23 cellular contexts compared by ENCODE assay signal in genomic region chr4:165905405-165906027, GRCh38. TPM values are rescaled to one million over a fixed set of nuclear protein-coding genes. Genes with fewer than 3 reads are reported as not detected.
DNase-seq lines count a peak whose midpoint lies in the region; ATAC-seq, FAIRE-seq and TF ChIP-seq lines count a peak whose summit lies in the region.
"Had no signal": no experiment of that assay in that cellular context is flagged by ENCODE, and none has a peak within 500 bp of the region (broad histone marks: within the 10 kb centered on the region; RNA-seq: fewer than 3 reads in every experiment).

No MANE protein-coding gene starts in this region.

- peaks cover 2% of the 10 kb centered on the region for H3K9me3 Mint-ChIP-seq in CD8-positive, alpha-beta T cell

- H3K4me3 ChIP-seq in A549 (no peak overlapping the region), fibroblast of villous mesenchyme (ENCODE audit: low read depth, low read length) (no peak overlapping the region), foreskin fibroblast (ENCODE audit: low read depth in 1 of 2, low read length in 2 of 2) (no peak overlapping the region)
- no peak overlapping the region for H3K4me3 ChIP-seq in CD8-positive, alpha-beta T cell (ENCODE audit: low read depth, low read length)
- H3K4me3 ChIP-seq: left lung, ovary, vagina had no signal

- no peaks in the 10 kb centered on the region for H3K36me3 ChIP-seq in CD8-positive, alpha-beta T cell (ENCODE audit: insufficient read depth, low read length)
- H3K36me3 ChIP-seq: left lung, ovary, vagina had no signal

- H3K4me2 ChIP-seq in A549 = peak overlapping the region; percentile 30; the same call in 1 of the 3 replicates

- H3K36me3 Mint-ChIP-seq in CD8-positive, alpha-beta T cell = no peaks in the 10 kb centered on the region
- H3K36me3 Mint-ChIP-seq: brain; CD4-positive, alpha-beta memory T cell had no signal

- no peaks in the 10 kb centered on the region for H3K27me3 ChIP-seq in CD8-positive, alpha-beta T cell (ENCODE audit: insufficient read depth, low read length)
- H3K27me3 ChIP-seq: left lung, ovary, vagina had no signal

- TF ChIP-seq RAD21 in A549 (conservative IDR thresholded peaks at IDR 0.05 in 1 of 2, IDR thresholded peaks at IDR 0.05 in 1 of 2) = no peak

- H3K27me3 Mint-ChIP-seq in CD8-positive, alpha-beta T cell (ENCODE audit: low read depth) = no peaks in the 10 kb centered on the region
- H3K27me3 Mint-ChIP-seq: brain; CD4-positive, alpha-beta memory T cell had no signal

- no peak; a peak in 1 of 6 replicates for ATAC-seq in A549
- no peak for ATAC-seq in HG03439 (IDR thresholded peaks at IDR 0.05; ENCODE audit: unreplicated experiment)
- ATAC-seq in CD8-positive, alpha-beta T cell = no peak
- ATAC-seq: HepG2, left lung had no signal

- FAIRE-seq in A549 (lab: Jason Lieb, UNC) = no peak
- FAIRE-seq: HepG2, TTC549 had no signal

- TF ChIP-seq CTCF in A549 (IDR thresholded peaks at IDR 0.05) (no peak), fibroblast of villous mesenchyme (IDR thresholded peaks at IDR 0.05; ENCODE audit: insufficient read depth, low read depth, low read length) (no peak), foreskin fibroblast (IDR thresholded peaks at IDR 0.05; ENCODE audit: low read depth, low read length) (no peak)
- TF ChIP-seq CTCF in CD8-positive, alpha-beta T cell (IDR thresholded peaks at IDR 0.05) = no peak

- TF ChIP-seq POLR2A in A549 (IDR thresholded peaks at IDR 0.05; ENCODE audit: low read length) = no peak

- intact Hi-C loops in CD8-positive, alpha-beta T cell (cut with DNase I, micrococcal nuclease) = no loop called here

- H3K4me1 ChIP-seq in A549 = no peaks in the 10 kb centered on the region
- no peaks in the 10 kb centered on the region for H3K4me1 ChIP-seq in CD8-positive, alpha-beta T cell (ENCODE audit: insufficient read depth, low read length)
- H3K4me1 ChIP-seq: left lung, vagina had no signal

- CTCF ChIA-PET in A549 (lab: Yijun Ruan, JAX) = no interaction called here
- CTCF ChIA-PET in CD8-positive, alpha-beta T cell (lab: Charles Lee) = no interaction called here

- no peaks in the 10 kb centered on the region for H3K4me1 Mint-ChIP-seq in CD8-positive, alpha-beta T cell (ENCODE audit: low read depth)
- H3K4me1 Mint-ChIP-seq: brain; CD4-positive, alpha-beta memory T cell had no signal

- H3K27ac ChIP-seq in A549 = no peak overlapping the region
- H3K27ac ChIP-seq in CD8-positive, alpha-beta T cell (ENCODE audit: low read depth, low read length) = no peak overlapping the region
- H3K27ac ChIP-seq: left lung, ovary, vagina had no signal

- H3K27ac Mint-ChIP-seq in CD8-positive, alpha-beta T cell = no peak overlapping the region
- H3K27ac Mint-ChIP-seq: brain; CD4-positive, alpha-beta memory T cell had no signal

- no peaks in the 10 kb centered on the region for H3K9me3 ChIP-seq in A549
- H3K9me3 ChIP-seq in CD8-positive, alpha-beta T cell (ENCODE audit: low read length) = no peaks in the 10 kb centered on the region
- H3K9me3 ChIP-seq: left lung, ovary, vagina had no signal

- 14% methylated on average over 6 of the region's 6 CpGs for WGBS in A549 (ENCODE audit: missing lambda C conversion rate)

- DNase-seq in A549 (ENCODE audit: low read depth in 1 of 2, low spot score in 1 of 2) (peak; percentile 6 to 10), HPDE6-E6E7 (ENCODE audit: extremely low spot score) (peak; percentile 49), amniotic epithelial cell (ENCODE audit: low read depth) (peak; percentile 10), fibroblast of villous mesenchyme (ENCODE audit: low read depth) (peak; percentile 5), foreskin fibroblast (no peak)
- no peak for DNase-seq in CD8-positive, alpha-beta T cell
- no peak for DNase-seq in effector CD4-positive, alpha-beta T cell
- DNase-seq: activated CD4-positive, alpha-beta T cell treated with anti-CD3 and anti-CD28 coated beads, Interleukin-2, amount 50 U/mL, for 1 hour; activated naive CD4-positive, alpha-beta T cell treated with anti-CD3 and anti-CD28 coated beads, Interleukin-2, amount 50 U/mL, for 16 hours; CD4-positive, alpha-beta memory T cell; DND-41; left lung; NCI-H2081 treated with DMSO at 0.1 percent for 48 hours; NCI-H526; OCI-M1; ovary had no signal

- POLR2A ChIA-PET in A549 (lab: Yijun Ruan, JAX) = no interaction called here
- POLR2A ChIA-PET in CD8-positive, alpha-beta T cell (lab: Charles Lee) = interaction anchor here (0.7 kb wide), 1 partner anchor 15 kb away, joined by 3 read pairs; no protein-coding TSS in a partner anchor

- no peak overlapping the region for H3K4me3 Mint-ChIP-seq in CD8-positive, alpha-beta T cell
- H3K4me3 Mint-ChIP-seq: brain; CD4-positive, alpha-beta memory T cell had no signal

- TF ChIP-seq EP300 in A549 (IDR thresholded peaks at IDR 0.05) = no peak

TF ChIP-seq in A549, 52 proteins besides CTCF, POLR2A, EP300 and RAD21:
- TF ChIP-seq GATA3 (IDR thresholded peaks at IDR 0.05; ENCODE audit: borderline replicate concordance) (no peak), EHMT2 (IDR thresholded peaks at IDR 0.05; ENCODE audit: low read depth) (no peak), JUN (IDR thresholded peaks at IDR 0.05) (no peak), BCL3 (IDR thresholded peaks at IDR 0.05) (no peak), CHD4 (IDR thresholded peaks at IDR 0.05; ENCODE audit: borderline replicate concordance) (no peak), MYC (IDR thresholded peaks at IDR 0.05; ENCODE audit: borderline replicate concordance, low read length) (no peak), HOXB5 (CRISPR knock-in tag; IDR thresholded peaks at IDR 0.05) (no peak), NR3C1 (IDR thresholded peaks at IDR 0.05) (no peak), CBX2 (IDR thresholded peaks at IDR 0.05; ENCODE audit: borderline replicate concordance, low read depth) (no peak)
- TF ChIP-seq, protein P1, sequence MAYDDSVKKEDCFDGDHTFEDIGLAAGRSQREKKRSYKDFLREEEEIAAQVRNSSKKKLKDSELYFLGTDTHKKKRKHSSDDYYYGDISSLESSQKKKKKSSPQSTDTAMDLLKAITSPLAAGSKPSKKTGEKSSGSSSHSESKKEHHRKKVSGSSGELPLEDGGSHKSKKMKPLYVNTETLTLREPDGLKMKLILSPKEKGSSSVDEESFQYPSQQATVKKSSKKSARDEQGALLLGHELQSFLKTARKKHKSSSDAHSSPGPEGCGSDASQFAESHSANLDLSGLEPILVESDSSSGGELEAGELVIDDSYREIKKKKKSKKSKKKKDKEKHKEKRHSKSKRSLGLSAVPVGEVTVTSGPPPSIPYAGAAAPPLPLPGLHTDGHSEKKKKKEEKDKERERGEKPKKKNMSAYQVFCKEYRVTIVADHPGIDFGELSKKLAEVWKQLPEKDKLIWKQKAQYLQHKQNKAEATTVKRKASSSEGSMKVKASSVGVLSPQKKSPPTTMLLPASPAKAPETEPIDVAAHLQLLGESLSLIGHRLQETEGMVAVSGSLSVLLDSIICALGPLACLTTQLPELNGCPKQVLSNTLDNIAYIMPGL (CRISPR knock-in tag; IDR thresholded peaks at IDR 0.05; ENCODE audit: borderline replicate concordance) = no peak

RNA-seq across cellular contexts. Expression of gene TLL1, which starts 32.5 kb away (rescaled TPM):
- polyA plus RNA-seq in A549 (2011; rRNA removed) (0.01 TPM in 1 of 2 replicates, not detected in the other), A549 (2017; fragmentation: RNase III; extraction: RNeasy Plus Mini Kit Qiagen cat#74134 plus additional on column Dnase treatment) (0.12 to 0.13 TPM (median 0.12 TPM) in 3 replicates)
- polyA plus RNA-seq in A549 (2012; cell fraction: cytosol; rRNA removed) = not detected in 2 replicates
- not detected in 2 replicates for polyA plus RNA-seq in A549 (2012; cell fraction: nucleus; rRNA removed)
- polyA minus RNA-seq in A549 (2011; rRNA and poly(A)+ RNA removed) = not detected in 2 replicates
- total RNA-seq in fibroblast of villous mesenchyme = 2.6 and 19.0 TPM in 2 replicates
- total RNA-seq in CD8-positive, alpha-beta T cell = not detected
- total RNA-seq: CD4-positive, alpha-beta memory T cell; HepG2; myocyte had no signal
- polyA plus RNA-seq: AG04450; CD4-positive, alpha-beta memory T cell; HepG2 had no signal

Comparison
In these comparisons a context has a peak if more than half of its experiments do, and no peak if none do; other contexts are left out.
1. DNase-seq: peak in A549 (2 of 2), HPDE6-E6E7 (single experiment), amniotic epithelial cell (single experiment) and fibroblast of villous mesenchyme (single experiment); none in foreskin fibroblast (0 of 2), CD8-positive, alpha-beta T cell (0 of 7) and effector CD4-positive, alpha-beta T cell (single experiment).